In the genomic region with DNA sequence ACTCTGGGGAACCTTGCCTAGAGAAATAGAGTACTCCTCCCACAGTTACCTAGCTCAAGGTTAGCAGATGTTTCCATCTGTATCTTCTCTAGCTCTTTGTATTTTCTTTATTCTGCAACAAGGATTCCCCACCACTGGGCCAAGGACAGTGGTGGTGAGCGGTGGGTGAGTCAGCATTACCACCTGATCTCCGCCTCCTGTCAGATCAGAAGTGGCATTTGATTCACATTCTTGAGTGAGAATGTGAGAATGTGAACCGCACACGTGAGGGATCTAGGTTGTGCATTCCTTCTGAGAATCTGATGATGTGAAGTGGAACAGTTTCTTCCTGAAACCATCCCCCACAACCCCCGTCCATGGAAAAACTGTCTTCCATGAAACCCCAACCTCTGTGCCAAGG, we compare ENCODE assay signal across 17 cellular contexts. TPM values are rescaled to one million over a fixed set of nuclear protein-coding genes. Genes with fewer than 3 reads are reported as not detected.
"Had no signal": no experiment of that assay in that cellular context is flagged by ENCODE, and none has a peak within 500 bp of the region (broad histone marks: within the 10 kb centered on the region; RNA-seq: fewer than 3 reads in every experiment).

No MANE protein-coding gene starts in this region.

- H3K9me3 ChIP-seq: body of pancreas, heart right ventricle, suprapubic skin had no signal

- H3K36me3 ChIP-seq: heart right ventricle, suprapubic skin had no signal

- H3K27ac ChIP-seq: body of pancreas, coronary artery, heart right ventricle, suprapubic skin had no signal

- H3K27me3 Mint-ChIP-seq: progenitor cell of endocrine pancreas had no signal

- H3K4me1 ChIP-seq: body of pancreas, suprapubic skin had no signal

- DNase-seq: activated B cell treated with CpG ODN at 0.5 μM for 24 hours; activated naive CD4-positive, alpha-beta T cell; body of pancreas; central memory CD4-positive, alpha-beta T cell; foreskin melanocyte; heart right ventricle; midbrain; right cardiac atrium had no signal

- H3K4me3 ChIP-seq: body of pancreas, coronary artery, heart right ventricle, smooth muscle cell, suprapubic skin had no signal

- H3K27me3 ChIP-seq: body of pancreas, suprapubic skin had no signal

- H3K9me3 Mint-ChIP-seq: activated B cell treated with CpG ODN at 0.5 μM for 24 hours; activated T-helper 1 cell treated with anti-CD3 and anti-CD28 coated beads, Interleukin-12 subunit alpha, Interleukin-12 subunit beta, Interleukin-2, Interleukin-4 antibody, amounts not matched to agents 30 ng/mL and 10 ng/mL and 1 ng/mL, durations not matched to agents 14 hours and 24 hours and 36 hours; T-helper 2 cell treated with Interferon-gamma antibody and Interleukin-4, amounts not matched to agents 5 μg/mL and 100 μg/mL, for 36 hours had no signal

- H3K4me2 ChIP-seq: smooth muscle cell had no signal

- H3K27ac Mint-ChIP-seq: activated B cell treated with CpG ODN at 0.5 μM for 24 hours; activated T-helper 1 cell treated with anti-CD3 and anti-CD28 coated beads, Interleukin-12 subunit alpha, Interleukin-12 subunit beta, Interleukin-2, Interleukin-4 antibody, amounts not matched to agents 30 ng/mL and 10 ng/mL and 1 ng/mL, durations not matched to agents 14 hours and 24 hours and 36 hours; progenitor cell of endocrine pancreas; stimulated activated naive CD8-positive, alpha-beta T cell treated with anti-CD3 and anti-CD28 coated beads, Interleukin-15, Interleukin-2, amounts not matched to agents 100 ng/mL and 50 ng/mL, for 24 hours; T-helper 2 cell treated with Interferon-gamma antibody and Interleukin-4, amounts not matched to agents 5 μg/mL and 100 μg/mL, for 36 hours had no signal

- ATAC-seq: body of pancreas, heart right ventricle, left lobe of liver, right cardiac atrium had no signal

- H3K4me1 Mint-ChIP-seq: activated B cell treated with CpG ODN at 0.5 μM for 24 hours had no signal

- H3K4me3 Mint-ChIP-seq: activated B cell treated with CpG ODN at 0.5 μM for 24 hours; activated T-helper 1 cell treated with anti-CD3 and anti-CD28 coated beads, Interleukin-12 subunit alpha, Interleukin-12 subunit beta, Interleukin-2, Interleukin-4 antibody, amounts not matched to agents 30 ng/mL and 10 ng/mL and 1 ng/mL, durations not matched to agents 14 hours and 24 hours and 36 hours; stimulated activated naive CD8-positive, alpha-beta T cell treated with anti-CD3 and anti-CD28 coated beads, Interleukin-15, Interleukin-2, amounts not matched to agents 100 ng/mL and 50 ng/mL, for 24 hours; T-helper 2 cell treated with Interferon-gamma antibody and Interleukin-4, amounts not matched to agents 5 μg/mL and 100 μg/mL, for 36 hours had no signal

RNA-seq across cellular contexts. Expression of a gene that starts 9.0 kb away (rescaled TPM):
- total RNA-seq: myocyte had no signal
